In genomic region chr2:85947593-85947992, GRCh38 we compare ENCODE assay signal across 19 cellular contexts. TPM values are rescaled to one million over a fixed set of nuclear protein-coding genes. Genes with fewer than 3 reads are reported as not detected.
DNase-seq lines count a peak whose midpoint lies in the region; ATAC-seq, FAIRE-seq and TF ChIP-seq lines count a peak whose summit lies in the region.
"Had no signal": no experiment of that assay in that cellular context is flagged by ENCODE, and none has a peak within 500 bp of the region (broad histone marks: within the 10 kb centered on the region; RNA-seq: fewer than 3 reads in every experiment).

No MANE protein-coding gene starts in this region.

- RAD21 ChIA-PET in HCT116 (lab: Charles Lee; ENCODE audit: low non-redundant PET in 1 of 2, low total read pairs in 2 of 2, uncharacterized antibody in 2 of 2, unreplicated experiment in 2 of 2) = no interaction called here

- H3K4me1 ChIP-seq in A549 (peaks cover 11% of the 10 kb centered on the region; the same call in 2 of the 3 replicates), HCT116 (ENCODE audit: control insufficient read depth in 1 of 2, insufficient read depth in 2 of 2, low read length in 2 of 2) (no peaks in the 10 kb centered on the region), K562 (replicated peaks in 1 of 2; ENCODE audit: control insufficient read depth in 2 of 2, insufficient read depth in 2 of 2, low read length in 2 of 2) (peaks cover 10 to 17% of the 10 kb centered on the region in 2 experiments), psoas muscle (peaks cover 4% of the 10 kb centered on the region)
- H3K4me1 ChIP-seq: BLaER1 treated with 17β-estradiol and CSF1 and Interleukin-3, amounts not matched to agents 10 nM and 100 nM; Caco-2 had no signal

- no peaks in the 10 kb centered on the region for H3K79me2 ChIP-seq in HCT116 (ENCODE audit: insufficient read depth, low read length)
- no peaks in the 10 kb centered on the region for H3K79me2 ChIP-seq in K562 (ENCODE audit: control insufficient read depth, insufficient read depth, low read length)

- H3K9me2 ChIP-seq in HCT116 (ENCODE audit: insufficient read depth) = no peaks in the 10 kb centered on the region

- H3K4me2 ChIP-seq in A549 (no peak overlapping the region), HCT116 (ENCODE audit: low read length) (no peak overlapping the region), K562 (ENCODE audit: insufficient read depth, low read length) (no peak overlapping the region)
- H3K4me2 ChIP-seq: BLaER1 treated with 17β-estradiol and CSF1 and Interleukin-3, amounts not matched to agents 10 nM and 100 nM had no signal

- no peak for TF ChIP-seq RAD21 in A549 (conservative IDR thresholded peaks at IDR 0.05 in 1 of 2, IDR thresholded peaks at IDR 0.05 in 1 of 2)
- TF ChIP-seq RAD21 in HCT116 (IDR thresholded peaks at IDR 0.05; ENCODE audit: low read depth) = no peak
- no peak for TF ChIP-seq RAD21 in K562 (CRISPR knock-in tag; conservative IDR thresholded peaks at IDR 0.05 in 1 of 2, IDR thresholded peaks at IDR 0.05 in 1 of 2)

- TF ChIP-seq POLR2A in A549 (IDR thresholded peaks at IDR 0.05; ENCODE audit: low read length) (no peak), HCT116 (IDR thresholded peaks at IDR 0.05; ENCODE audit: borderline replicate concordance, extremely low read depth, insufficient read depth, insufficient read length) (no peak), K562 (conservative IDR thresholded peaks at IDR 0.05) (no peak)

- H3K9me3 ChIP-seq in A549 (peaks cover 47% of the 10 kb centered on the region), HCT116 (ENCODE audit: control insufficient read depth in 1 of 2, insufficient read depth in 1 of 2, low read depth in 1 of 2, low read length in 2 of 2) (peaks cover 0 to 12% of the 10 kb centered on the region in 2 experiments; a peak in 2 of 4 replicates), K562 (replicated peaks; ENCODE audit: control insufficient read depth, insufficient read depth, low read depth, low read length) (no peaks in the 10 kb centered on the region; the same call in 1 of the 2 replicates), psoas muscle (peaks cover 3% of the 10 kb centered on the region)

- FAIRE-seq in A549 (lab: Jason Lieb, UNC) (peak; percentile 18), K562 (lab: Jason Lieb, UNC) (peak; percentile 44)
- FAIRE-seq: A204.1, D721Med, GM12891, GM18507 had no signal

- TF ChIP-seq CTCF in A549 (IDR thresholded peaks at IDR 0.05) (no peak), HCT116 (IDR thresholded peaks at IDR 0.05 in 2 of 3, conservative IDR thresholded peaks at IDR 0.05 in 1 of 3; ENCODE audit: borderline replicate concordance in 1 of 3, insufficient read depth in 1 of 3, low read depth in 2 of 3, low read length in 2 of 3) (no peak), K562 (IDR thresholded peaks at IDR 0.05 in 2 of 3, conservative IDR thresholded peaks at IDR 0.05 in 1 of 3; ENCODE audit: insufficient read depth in 2 of 3, low read depth in 1 of 3, low read length in 3 of 3) (no peak), psoas muscle (IDR thresholded peaks at IDR 0.05) (no peak)

- H2AFZ ChIP-seq in HCT116 (ENCODE audit: low read depth, low read length, poor library complexity, severe bottlenecking) (no peak overlapping the region), K562 (ENCODE audit: low read depth, low read length) (no peak overlapping the region)

- H3K9ac ChIP-seq in HCT116 (ENCODE audit: low read length) (no peak overlapping the region), K562 (ENCODE audit: insufficient read depth in 1 of 2, low read depth in 2 of 2, low read length in 2 of 2) (no peak overlapping the region)
- H3K9ac ChIP-seq: BLaER1 treated with 17β-estradiol and CSF1 and Interleukin-3, amounts not matched to agents 10 nM and 100 nM had no signal

- H3K27ac ChIP-seq in A549 (no peak overlapping the region), HCT116 (ENCODE audit: low read depth, low read length) (no peak overlapping the region), K562 (ENCODE audit: extremely low read depth, low read depth, low read length) (no peak overlapping the region), psoas muscle (no peak overlapping the region)
- H3K27ac ChIP-seq: BLaER1 treated with 17β-estradiol and CSF1 and Interleukin-3, amounts not matched to agents 10 nM and 100 nM; C4-2B had no signal

- BruUV-seq in HCT116 (replicated peaks; lab: Mats Ljungman, UMichigan) (no TSS peak), K562 (replicated peaks; lab: Mats Ljungman, UMichigan) (no TSS peak)

- H3K27me3 ChIP-seq in HCT116 (ENCODE audit: insufficient read depth, low read length) (no peaks in the 10 kb centered on the region), K562 (ENCODE audit: control insufficient read depth in 2 of 2, insufficient read depth in 2 of 2, low read length in 2 of 2) (no peaks in the 10 kb centered on the region), psoas muscle (ENCODE audit: insufficient read depth in 3 of 3, low read length in 2 of 3) (no peaks in the 10 kb centered on the region)
- H3K27me3 ChIP-seq: BLaER1 treated with 17β-estradiol and CSF1 and Interleukin-3, amounts not matched to agents 10 nM and 100 nM had no signal

- no peaks in the 10 kb centered on the region for H3K9me1 ChIP-seq in K562 (ENCODE audit: control insufficient read depth, insufficient read depth, low read length)

- ATAC-seq in A549 (no peak), HCT116 (no peak), K562 (no peak), psoas muscle (no peak)
- ATAC-seq: CD8-positive, alpha-beta T cell had no signal

- POLR2A ChIA-PET in A549 (lab: Yijun Ruan, JAX) (no interaction called here), HCT116 (lab: Charles Lee) (no interaction called here), K562 (lab: Yijun Ruan, JAX) (interaction anchor here (1.0 kb wide), 1 partner anchor 27 kb away, joined by 3 read pairs; no protein-coding TSS in a partner anchor)

- H4K20me1 ChIP-seq in HCT116 (ENCODE audit: insufficient read depth) (no peaks in the 10 kb centered on the region), K562 (replicated peaks; ENCODE audit: control insufficient read depth, insufficient read depth, low read length) (no peaks in the 10 kb centered on the region)
- H4K20me1 ChIP-seq: BLaER1 treated with 17β-estradiol and CSF1 and Interleukin-3, amounts not matched to agents 10 nM and 100 nM had no signal

- intact Hi-C loops in HCT116 (cut with micrococcal nuclease) = no loop called here
- intact Hi-C loops in K562 (cut with micrococcal nuclease) = no loop called here
- intact Hi-C loops in psoas muscle (cut with DNase I) = no loop called here

- no peaks in the 10 kb centered on the region for H3K36me3 ChIP-seq in HCT116 (ENCODE audit: control insufficient read depth in 1 of 2, insufficient read depth in 2 of 2, low read length in 2 of 2)
- no peaks in the 10 kb centered on the region for H3K36me3 ChIP-seq in K562 (ENCODE audit: control insufficient read depth, insufficient read depth, low read length)
- H3K36me3 ChIP-seq in psoas muscle (ENCODE audit: insufficient read depth in 1 of 2, low read depth in 1 of 2) = no peaks in the 10 kb centered on the region
- H3K36me3 ChIP-seq: BLaER1 treated with 17β-estradiol and CSF1 and Interleukin-3, amounts not matched to agents 10 nM and 100 nM had no signal

- TF ChIP-seq EP300 in A549 (IDR thresholded peaks at IDR 0.05) (no peak), K562 (IDR thresholded peaks at IDR 0.05; ENCODE audit: low read length) (no peak)

- CTCF ChIA-PET in A549 (lab: Yijun Ruan, JAX) = interaction anchor here (1.9 kb wide), 1 partner anchor 131 kb away, joined by 6 read pairs; no protein-coding TSS in a partner anchor
- CTCF ChIA-PET in HCT116 (lab: Charles Lee) = no interaction called here
- CTCF ChIA-PET in K562 (lab: Yijun Ruan, JAX; ENCODE audit: low intra/inter-chr PET ratio) = no interaction called here

- H3K4me3 ChIP-seq in A549 (no peak overlapping the region), HCT116 (replicated peaks in 1 of 2; ENCODE audit: low read depth in 1 of 2, low read length in 2 of 2) (no peak overlapping the region), K562 (no peak overlapping the region), psoas muscle (no peak overlapping the region)
- H3K4me3 ChIP-seq: BLaER1 treated with 17β-estradiol and CSF1 and Interleukin-3, amounts not matched to agents 10 nM and 100 nM had no signal

- DNase-seq in A549 (ENCODE audit: low read depth in 1 of 2, low spot score in 1 of 2) (no peak), HCT116 (ENCODE audit: low read depth, low spot score) (no peak), K562 (ENCODE audit: extremely low read depth in 1 of 4, low spot score in 3 of 4) (no peak), kidney glomerular epithelial cell (lab: John Stamatoyannopoulos, UW) (no peak), psoas muscle (no peak)
- DNase-seq: 8988T; AML-193; Caco-2; Calu3; CD4-positive, alpha-beta T cell; CD8-positive, alpha-beta T cell; DMS79 treated with DMSO at 0.1 percent for 48 hours; GF-D8 had no signal

- in situ Hi-C loops in K562 (cut with MboI) = no loop called here

TF ChIP-seq in K562, 482 proteins besides CTCF, POLR2A, EP300 and RAD21 (continues in another document):
- peak; percentile 29; the same call in 1 of the 2 replicates for TF ChIP-seq ZNF316 (IDR thresholded peaks at IDR 0.05)

RNA-seq across cellular contexts. Expression of gene ST3GAL5, which starts 58.8 kb away (rescaled TPM):
- polyA plus RNA-seq in A549 (2011; rRNA removed) (115 and 119 TPM in 2 replicates), A549 (2017; fragmentation: RNase III; extraction: RNeasy Plus Mini Kit Qiagen cat#74134 plus additional on column Dnase treatment) (34.1 to 36.9 TPM (median 35.9 TPM) in 3 replicates), K562 (2011; rRNA removed) (7.9 and 10.0 TPM in 2 replicates), K562 (2014; fragmentation: Illumina TruSeq; extraction: Trizol) (3.5 and 4.1 TPM in 2 replicates), K562 (2014; fragmentation: Nextera tagmentation; extraction: Ambion mirVana) (1 to 10 TPM; 1.6 to 1.8 TPM), K562 (2014; rRNA removed) (3.1 and 4.4 TPM in 2 replicates), psoas muscle (10 to 100 TPM; 14.6 to 35.6 (median 15.3) TPM)
- polyA plus RNA-seq in A549 (2012; cell fraction: cytosol; rRNA removed) = 48.7 and 50.3 TPM in 2 replicates
- polyA plus RNA-seq in A549 (2012; cell fraction: nucleus; rRNA removed) = 37.9 and 52.9 TPM in 2 replicates
- polyA minus RNA-seq in A549 (2011; rRNA and poly(A)+ RNA removed) = 59.3 and 67.7 TPM in 2 replicates
- total RNA-seq in HCT116 (2021; ENCODE audit: unreplicated experiment) (14.8 TPM), K562 (2014; rRNA removed) (4.1 and 6.3 TPM in 2 replicates), K562 (2014; rRNA removed; fragmentation: Illumina TruSeq; extraction: Trizol) (4.4 and 4.9 TPM in 2 replicates), K562 (2015; rRNA removed; fragmentation: Illumina TruSeq; extraction: Trizol) (2.9 and 3.6 TPM in 2 replicates), K562 (2021) (4.0 and 4.2 TPM in 2 replicates), psoas muscle (10 to 100 TPM in 3 of 4 donors, 1 to 10 TPM in 1; 7.9 to 19.5 (median 12.4) TPM)
- polyA plus RNA-seq in HCT116 (2012) = 5.4 and 7.3 TPM in 2 replicates
- 39.5 and 67.1 TPM in 2 replicates for total RNA-seq in K562 (2011; cell fraction: chromatin; rRNA removed; ENCODE audit: low replicate concordance)
- total RNA-seq in K562 (2011; cell fraction: nucleolus; rRNA removed) = 22.7 and 28.6 TPM in 2 replicates
- total RNA-seq in K562 (2011; cell fraction: nucleoplasm; rRNA removed) = 36.4 and 54.3 TPM in 2 replicates
- polyA plus RNA-seq in K562 (2011; cell fraction: cytosol; rRNA removed) = 2.8 and 4.2 TPM in 2 replicates
- polyA plus RNA-seq in K562 (2011; cell fraction: nucleus; rRNA removed) = 7.7 and 8.6 TPM in 2 replicates
- 2.7 and 8.7 TPM in 2 replicates for polyA plus RNA-seq in K562 (2012)
- polyA minus RNA-seq in K562 (2011; rRNA and poly(A)+ RNA removed) = 11.3 and 14.3 TPM in 2 replicates
- polyA minus RNA-seq in K562 (2011; cell fraction: cytosol; rRNA and poly(A)+ RNA removed) = 2.3 and 3.1 TPM in 2 replicates
- polyA minus RNA-seq in K562 (2011; cell fraction: nucleus; rRNA and poly(A)+ RNA removed) = 6.5 and 12.1 TPM in 2 replicates

Comparison
In these comparisons a context has a peak if more than half of its experiments do, and no peak if none do; other contexts are left out.
1. Of the 35 proteins assayed by ChIP-seq in both K562 and A549: peak only in K562: none; only in A549: MAFK; in both: none; in neither: 34.